Comparison of ENCODE assay signal across 9 cellular contexts in the genomic region with DNA sequence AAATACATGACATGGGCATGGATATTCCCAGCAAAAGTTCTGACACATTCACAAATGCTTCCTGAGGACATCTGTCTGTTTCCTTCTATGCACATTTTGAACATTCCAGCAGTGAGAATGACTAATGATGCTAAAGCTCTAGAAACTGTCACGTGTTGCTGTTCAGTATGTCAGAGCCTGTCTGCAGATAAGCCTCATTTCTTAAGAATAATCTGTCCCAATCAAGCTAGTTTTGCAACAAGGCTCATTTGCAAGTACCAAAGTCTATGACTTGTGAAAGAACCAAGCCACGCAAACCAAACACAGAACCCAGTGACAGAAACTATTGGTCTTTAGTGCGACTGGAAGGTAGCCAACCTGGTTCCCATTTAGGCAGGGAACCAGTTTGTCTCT.
DNase-seq lines count a peak whose midpoint lies in the region; ATAC-seq and TF ChIP-seq lines count a peak whose summit lies in the region.
"Had no signal": no experiment of that assay in that cellular context is flagged by ENCODE, and none has a peak within 500 bp of the region (broad histone marks: within the 10 kb centered on the region; RNA-seq: fewer than 3 reads in every experiment).

No MANE protein-coding gene starts in this region.

- H3K36me3 Mint-ChIP-seq in chondrocyte (ENCODE audit: low read depth), result no peaks in the 10 kb centered on the region

- H3K4me1 Mint-ChIP-seq in chondrocyte (ENCODE audit: low read depth), result peaks cover 69% of the 10 kb centered on the region

- H3K27ac Mint-ChIP-seq in chondrocyte (ENCODE audit: unreplicated experiment), result peak overlapping the region; percentile 84

- no peaks in the 10 kb centered on the region for H3K9me3 Mint-ChIP-seq in chondrocyte (ENCODE audit: low read depth)

- H3K27me3 Mint-ChIP-seq in chondrocyte (ENCODE audit: low read depth), result no peaks in the 10 kb centered on the region

- peak overlapping the region; percentile 41 for H3K27ac ChIP-seq in lower lobe of right lung
- H3K27ac ChIP-seq: BLaER1 had no signal

- no peaks in the 10 kb centered on the region for H3K36me3 ChIP-seq in lower lobe of right lung
- H3K36me3 ChIP-seq: BLaER1 had no signal

- peak; percentile 79 to 90 for ATAC-seq in lower lobe of right lung
- ATAC-seq in GM21381 (IDR thresholded peaks at IDR 0.05; ENCODE audit: unreplicated experiment), result no peak
- no peak for ATAC-seq in HG03196 (IDR thresholded peaks at IDR 0.05; ENCODE audit: unreplicated experiment)
- no peak for ATAC-seq in GM19351 (IDR thresholded peaks at IDR 0.05; ENCODE audit: unreplicated experiment)

- intact Hi-C loops in lower lobe of right lung (cut with DNase I) (no loop called here), posterior cingulate gyrus (cut with DNase I) (no loop called here)

- DNase-seq in A172 (ENCODE audit: low spot score) (peak; percentile 94), Kasumi-1 (lab: John Stamatoyannopoulos, UW) (peak; percentile 17 to 34), chondrocyte (ENCODE audit: low spot score) (no peak), lower lobe of right lung (no peak), posterior cingulate gyrus (no peak)

- no peaks in the 10 kb centered on the region for H3K27me3 ChIP-seq in lower lobe of right lung (ENCODE audit: low read depth)
- H3K27me3 ChIP-seq: BLaER1 had no signal

- peaks cover 19% of the 10 kb centered on the region for H3K4me1 ChIP-seq in lower lobe of right lung

- TF ChIP-seq CTCF in chondrocyte (IDR thresholded peaks at IDR 0.05) (no peak), lower lobe of right lung (IDR thresholded peaks at IDR 0.05) (no peak)

- H3K9me3 ChIP-seq in lower lobe of right lung, result no peaks in the 10 kb centered on the region
- H3K9me3 ChIP-seq: BLaER1 had no signal

- H3K4me3 ChIP-seq in lower lobe of right lung, result no peak overlapping the region
- H3K4me3 ChIP-seq: BLaER1 had no signal

- H3K4me3 Mint-ChIP-seq in chondrocyte (ENCODE audit: unreplicated experiment), result no peak overlapping the region

Comparison
In these comparisons a context has a peak if more than half of its experiments do, and no peak if none do; other contexts are left out.
1. DNase-seq: peak in A172 (single experiment) and Kasumi-1 (2 of 2); none in chondrocyte (single experiment), lower lobe of right lung (single experiment) and posterior cingulate gyrus (0 of 10).
2. ATAC-seq: peak in lower lobe of right lung (2 of 2); none in GM21381 (single experiment), HG03196 (single experiment) and GM19351 (single experiment).